In genomic region chr14:49634547-49635334, GRCh38 we compare ENCODE assay signal across 1 cellular context.
TF ChIP-seq lines count a peak whose summit lies in the region.

Gene DNAAF2 (minus strand): TSS chr14:49635244. CDS start chr14:49635149, 95 bp downstream.

TF ChIP-seq in HepG2, 621 proteins besides CTCF, POLR2A, EP300 and RAD21 (continued from another document and continues in another):
- TF ChIP-seq HINFP (CRISPR knock-in tag; IDR thresholded peaks at IDR 0.05; ENCODE audit: low read depth) = peak; percentile 67; the same call in 1 of the 2 replicates
- TF ChIP-seq RFX1 (IDR thresholded peaks at IDR 0.05) = peak; percentile 86
- TF ChIP-seq NCOA2 (CRISPR knock-in tag; IDR thresholded peaks at IDR 0.05) = no peak
- peak; percentile 76 for TF ChIP-seq ZNF143 (CRISPR knock-in tag; IDR thresholded peaks at IDR 0.05)
- peak; percentile 87; the same call in 1 of the 2 replicates for TF ChIP-seq CENPT (CRISPR knock-in tag; IDR thresholded peaks at IDR 0.05; ENCODE audit: low read depth)
- 0 out of 2 replicates have a peak, but pooled peaks have one; percentile 22 for TF ChIP-seq CAMTA2 (CRISPR knock-in tag; IDR thresholded peaks at IDR 0.05; ENCODE audit: borderline replicate concordance)
- TF ChIP-seq ZNF800 (CRISPR knock-in tag; IDR thresholded peaks at IDR 0.05) = peak; percentile 56
- peak; percentile 89 for TF ChIP-seq SIN3A (IDR thresholded peaks at IDR 0.05; ENCODE audit: borderline replicate concordance, low read depth, low read length)
- TF ChIP-seq CREB1 (IDR thresholded peaks at IDR 0.05) = peak; percentile 73; the same call in 1 of the 2 replicates
- no peak for TF ChIP-seq CREB1 (CRISPR knock-in tag; IDR thresholded peaks at IDR 0.05)
- no peak for TF ChIP-seq SMYD3 (CRISPR knock-in tag; IDR thresholded peaks at IDR 0.05)
- peak; percentile 59; the same call in 1 of the 2 replicates for TF ChIP-seq ZNF646 (CRISPR knock-in tag; IDR thresholded peaks at IDR 0.05)
- peak; percentile 54 for TF ChIP-seq SRY (CRISPR knock-in tag; IDR thresholded peaks at IDR 0.05)
- no peak for TF ChIP-seq ZNF652 (CRISPR knock-in tag; IDR thresholded peaks at IDR 0.05; ENCODE audit: borderline replicate concordance, low read depth)
- peak; percentile 89; the same call in 1 of the 2 replicates for TF ChIP-seq ZNF30 (CRISPR knock-in tag; IDR thresholded peaks at IDR 0.05)
- 0 out of 2 replicates have a peak, but pooled peaks have one; percentile 36 for TF ChIP-seq CHCHD3 (CRISPR knock-in tag; IDR thresholded peaks at IDR 0.05)
- peak; percentile 11; the same call in 1 of the 2 replicates for TF ChIP-seq ZNF704 (CRISPR knock-in tag; IDR thresholded peaks at IDR 0.05; ENCODE audit: borderline replicate concordance)
- peak; percentile 66; the same call in 1 of the 2 replicates for TF ChIP-seq ZMYM2 (CRISPR knock-in tag; IDR thresholded peaks at IDR 0.05)
- peak; percentile 42; the same call in 1 of the 2 replicates for TF ChIP-seq MXD4 (CRISPR knock-in tag; IDR thresholded peaks at IDR 0.05)
- TF ChIP-seq SALL1 (CRISPR knock-in tag; IDR thresholded peaks at IDR 0.05) = no peak; the same call in 1 of the 2 replicates
- TF ChIP-seq ZNF782 (CRISPR knock-in tag; IDR thresholded peaks at IDR 0.05; ENCODE audit: borderline replicate concordance) = peak; percentile 21; the same call in 1 of the 2 replicates
- TF ChIP-seq ZBTB14 (CRISPR knock-in tag; IDR thresholded peaks at IDR 0.05) = no peak
- TF ChIP-seq XRCC5 (optimal IDR thresholded peaks at IDR 0.05; ENCODE audit: low read length) = no peak
- no peak for TF ChIP-seq GPN1 (CRISPR knock-in tag; IDR thresholded peaks at IDR 0.05; ENCODE audit: borderline replicate concordance)
- peak; percentile 0; the same call in 1 of the 2 replicates for TF ChIP-seq GMEB1 (CRISPR knock-in tag; IDR thresholded peaks at IDR 0.05; ENCODE audit: borderline replicate concordance)
- no peak for TF ChIP-seq ZNF576 (CRISPR knock-in tag; IDR thresholded peaks at IDR 0.05)
- TF ChIP-seq GTF3A (CRISPR knock-in tag; conservative IDR thresholded peaks at IDR 0.05) = 0 out of 2 replicates have a peak, but pooled peaks have one; percentile 40
- TF ChIP-seq MNT (IDR thresholded peaks at IDR 0.05) = peak; percentile 67
- peak; percentile 36 for TF ChIP-seq ZFY (CRISPR knock-in tag; IDR thresholded peaks at IDR 0.05)
- no peak for TF ChIP-seq MXD3 (CRISPR knock-in tag; IDR thresholded peaks at IDR 0.05)
- peak; percentile 21; the same call in 1 of the 2 replicates for TF ChIP-seq ARNTL (CRISPR knock-in tag; IDR thresholded peaks at IDR 0.05)
- peak; percentile 33 for TF ChIP-seq ZNF883 (CRISPR knock-in tag; IDR thresholded peaks at IDR 0.05; ENCODE audit: not compliant biosample characterization)
- 0 out of 2 replicates have a peak, but pooled peaks have one; percentile 9 for TF ChIP-seq ZFYVE20 (CRISPR knock-in tag; IDR thresholded peaks at IDR 0.05; ENCODE audit: borderline replicate concordance, low read depth)
- 0 out of 2 replicates have a peak, but pooled peaks have one; percentile 13 for TF ChIP-seq HNRNPL (IDR thresholded peaks at IDR 0.05; ENCODE audit: low read depth, low read length)
- no peak for TF ChIP-seq SKI (IDR thresholded peaks at IDR 0.05; ENCODE audit: partially characterized antibody)
- no peak for TF ChIP-seq HNRNPH1 (optimal IDR thresholded peaks at IDR 0.05; ENCODE audit: low read depth, low read length)
- 0 out of 2 replicates have a peak, but pooled peaks have one; percentile 24 for TF ChIP-seq ISX (CRISPR knock-in tag; conservative IDR thresholded peaks at IDR 0.05)
- TF ChIP-seq THRA (CRISPR knock-in tag; IDR thresholded peaks at IDR 0.05; ENCODE audit: borderline replicate concordance) = no peak
- TF ChIP-seq BCL3 (CRISPR knock-in tag; IDR thresholded peaks at IDR 0.05) = 0 out of 2 replicates have a peak, but pooled peaks have one; percentile 14
- no peak for TF ChIP-seq ONECUT2 (CRISPR knock-in tag; IDR thresholded peaks at IDR 0.05)
- no peak for TF ChIP-seq ZNF496 (CRISPR knock-in tag; IDR thresholded peaks at IDR 0.05; ENCODE audit: insufficient replicate concordance)
- no peak for TF ChIP-seq SMAD1 (CRISPR knock-in tag; IDR thresholded peaks at IDR 0.05; ENCODE audit: borderline replicate concordance, low read depth)
